In the genomic region with DNA sequence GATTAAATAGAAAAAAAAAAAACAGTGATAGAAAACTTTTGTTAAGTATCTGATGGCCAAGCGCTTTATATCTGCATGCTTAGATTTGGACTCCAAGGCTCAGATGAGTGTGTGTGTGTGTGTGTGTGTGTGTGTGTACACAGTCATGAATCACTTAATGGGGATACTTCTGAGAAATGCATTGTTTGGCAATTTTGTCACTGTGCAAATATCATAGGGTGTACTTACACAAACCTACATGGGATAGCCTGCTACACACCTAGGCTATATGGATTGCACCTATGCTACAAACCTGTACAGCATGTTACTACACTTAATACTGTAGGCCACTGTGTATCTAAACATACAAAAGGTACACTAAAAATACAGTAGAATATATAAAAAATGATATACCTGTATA, we compare ENCODE assay signal across 22 cellular contexts.
DNase-seq lines count a peak whose midpoint lies in the region; ATAC-seq, FAIRE-seq and TF ChIP-seq lines count a peak whose summit lies in the region.
"Had no signal": no experiment of that assay in that cellular context is flagged by ENCODE, and none has a peak within 500 bp of the region (broad histone marks: within the 10 kb centered on the region; RNA-seq: fewer than 3 reads in every experiment).

No MANE protein-coding gene starts in this region.

- CTCF ChIA-PET in HepG2 (lab: Yijun Ruan, JAX; ENCODE audit: low intra/inter-chr PET ratio, low total read pairs), result no interaction called here

- no peaks in the 10 kb centered on the region for H3K9me3 ChIP-seq in HepG2 (ENCODE audit: low read length)
- H3K9me3 ChIP-seq: BLaER1 had no signal

- TF ChIP-seq CTCF in bronchial epithelial cell (IDR thresholded peaks at IDR 0.05; ENCODE audit: insufficient read depth, low read length, severe bottlenecking) (no peak), HepG2 (CRISPR knock-in tag; IDR thresholded peaks at IDR 0.05) (no peak)

- DNase-seq in DMS53 (lab: John Stamatoyannopoulos, UW), result peak; percentile 63
- DNase-seq in DMS53 treated with DMSO at 0.1 percent for 48 hours (lab: John Stamatoyannopoulos, UW; ENCODE audit: unreplicated experiment), result no peak
- peak; percentile 36 for DNase-seq in bronchial epithelial cell (ENCODE audit: low read depth)
- DNase-seq in HepG2 (ENCODE audit: low spot score), result peak; percentile 31
- DNase-seq in amniotic stem cell (lab: John Stamatoyannopoulos, UW), result no peak
- DNase-seq in NCI-H2029 treated with DMSO at 0.1 percent for 48 hours (lab: John Stamatoyannopoulos, UW), result no peak
- DNase-seq: Caco-2; CD4-positive, CD25-positive, alpha-beta regulatory T cell; CD8-positive, alpha-beta T cell; DMS153; DMS79 treated with DMSO at 0.1 percent for 48 hours; GF-D8; GM23248; H7; HCEC 1CT had no signal

- no TSS peak for BruUV-seq in HepG2 (replicated peaks; lab: Mats Ljungman, UMichigan)

- no peak for TF ChIP-seq POLR2A in HepG2 (IDR thresholded peaks at IDR 0.05; ENCODE audit: insufficient read depth in 1 of 2, low read depth in 2 of 2, low read length in 2 of 2)

- H3K9ac ChIP-seq in HepG2 (ENCODE audit: insufficient read depth, low read depth, low read length), result no peak overlapping the region
- H3K9ac ChIP-seq: BLaER1, GM23248 had no signal

- H3K27me3 ChIP-seq in bronchial epithelial cell (ENCODE audit: control insufficient read depth, insufficient read depth, low read length), result no peaks in the 10 kb centered on the region
- H3K27me3 ChIP-seq in HepG2 (ENCODE audit: control insufficient read depth in 1 of 2, insufficient read depth in 2 of 2, low read length in 2 of 2), result no peaks in the 10 kb centered on the region; a peak in 1 of 5 replicates
- H3K27me3 ChIP-seq: BLaER1 had no signal

- TF ChIP-seq EP300 in HepG2 (IDR thresholded peaks at IDR 0.05; ENCODE audit: low read depth in 2 of 2, low read length in 2 of 2) (no peak), HepG2 (CRISPR knock-in tag; IDR thresholded peaks at IDR 0.05; ENCODE audit: borderline replicate concordance) (no peak)

- H4K20me1 ChIP-seq in HepG2 (ENCODE audit: insufficient read depth, low read length), result no peaks in the 10 kb centered on the region
- H4K20me1 ChIP-seq: BLaER1 had no signal

- no peak overlapping the region for H2AFZ ChIP-seq in HepG2 (ENCODE audit: low read length)
- H2AFZ ChIP-seq: GM23248 had no signal

- no peaks in the 10 kb centered on the region for H3K4me1 ChIP-seq in HepG2 (ENCODE audit: insufficient read depth, low read length)
- H3K4me1 ChIP-seq: BLaER1, Caco-2 had no signal

- intact Hi-C loops in HepG2 (cut with micrococcal nuclease; ENCODE audit: unreplicated experiment), result no loop called here

- no peak for FAIRE-seq in bronchial epithelial cell (lab: Jason Lieb, UNC)
- FAIRE-seq in HepG2 (lab: Jason Lieb, UNC), result no peak
- FAIRE-seq: A204.1, GM12891, GM18507, H1 had no signal

- 46% methylated on average over 1 of the region's 1 CpG for WGBS in HepG2 (ENCODE audit: low lambda C conversion rate)

- H3K79me2 ChIP-seq in HepG2 (ENCODE audit: insufficient read depth, low read length), result no peaks in the 10 kb centered on the region

- TF ChIP-seq RAD21 in HepG2 (CRISPR knock-in tag; IDR thresholded peaks at IDR 0.05), result no peak

- H3K4me2 ChIP-seq in HepG2 (ENCODE audit: low read depth, low read length), result no peak overlapping the region
- H3K4me2 ChIP-seq: BLaER1 had no signal

- POLR2A ChIA-PET in HepG2 (lab: Yijun Ruan, JAX), result no interaction called here

- H3K4me3 ChIP-seq in bronchial epithelial cell (ENCODE audit: low read depth, low read length), result no peak overlapping the region
- H3K4me3 ChIP-seq in HepG2 (replicated peaks in 1 of 3; ENCODE audit: insufficient read depth in 1 of 3, low read depth in 2 of 3, low read length in 3 of 3), result no peak overlapping the region
- H3K4me3 ChIP-seq: BLaER1, GM23248 had no signal

- no peak overlapping the region for H3K27ac ChIP-seq in HepG2 (ENCODE audit: extremely low read length, insufficient read depth, low read length)
- H3K27ac ChIP-seq: 22Rv1, BLaER1, C4-2B, GM23248 had no signal

- in situ Hi-C loops in HepG2 (cut with HindIII; ENCODE audit: extremely low pct_ligation_motif_present, low pct_unique_long_range_greater_than_20kb), result no loop called here

- H3K36me3 ChIP-seq in bronchial epithelial cell (ENCODE audit: control insufficient read depth, insufficient read depth, low read length), result no peaks in the 10 kb centered on the region
- H3K36me3 ChIP-seq in HepG2 (replicated peaks in 1 of 2; ENCODE audit: control insufficient read depth in 1 of 2, insufficient read depth in 2 of 2, low read length in 2 of 2), result no peaks in the 10 kb centered on the region
- H3K36me3 ChIP-seq: BLaER1 had no signal

- no peak for ATAC-seq in HepG2
- ATAC-seq: CD8-positive, alpha-beta T cell had no signal

TF ChIP-seq in HepG2, 621 proteins besides CTCF, POLR2A, EP300 and RAD21:
- no peak for TF ChIP-seq SAP130 (CRISPR knock-in tag; IDR thresholded peaks at IDR 0.05; ENCODE audit: low read depth)
- TF ChIP-seq, protein P1, sequence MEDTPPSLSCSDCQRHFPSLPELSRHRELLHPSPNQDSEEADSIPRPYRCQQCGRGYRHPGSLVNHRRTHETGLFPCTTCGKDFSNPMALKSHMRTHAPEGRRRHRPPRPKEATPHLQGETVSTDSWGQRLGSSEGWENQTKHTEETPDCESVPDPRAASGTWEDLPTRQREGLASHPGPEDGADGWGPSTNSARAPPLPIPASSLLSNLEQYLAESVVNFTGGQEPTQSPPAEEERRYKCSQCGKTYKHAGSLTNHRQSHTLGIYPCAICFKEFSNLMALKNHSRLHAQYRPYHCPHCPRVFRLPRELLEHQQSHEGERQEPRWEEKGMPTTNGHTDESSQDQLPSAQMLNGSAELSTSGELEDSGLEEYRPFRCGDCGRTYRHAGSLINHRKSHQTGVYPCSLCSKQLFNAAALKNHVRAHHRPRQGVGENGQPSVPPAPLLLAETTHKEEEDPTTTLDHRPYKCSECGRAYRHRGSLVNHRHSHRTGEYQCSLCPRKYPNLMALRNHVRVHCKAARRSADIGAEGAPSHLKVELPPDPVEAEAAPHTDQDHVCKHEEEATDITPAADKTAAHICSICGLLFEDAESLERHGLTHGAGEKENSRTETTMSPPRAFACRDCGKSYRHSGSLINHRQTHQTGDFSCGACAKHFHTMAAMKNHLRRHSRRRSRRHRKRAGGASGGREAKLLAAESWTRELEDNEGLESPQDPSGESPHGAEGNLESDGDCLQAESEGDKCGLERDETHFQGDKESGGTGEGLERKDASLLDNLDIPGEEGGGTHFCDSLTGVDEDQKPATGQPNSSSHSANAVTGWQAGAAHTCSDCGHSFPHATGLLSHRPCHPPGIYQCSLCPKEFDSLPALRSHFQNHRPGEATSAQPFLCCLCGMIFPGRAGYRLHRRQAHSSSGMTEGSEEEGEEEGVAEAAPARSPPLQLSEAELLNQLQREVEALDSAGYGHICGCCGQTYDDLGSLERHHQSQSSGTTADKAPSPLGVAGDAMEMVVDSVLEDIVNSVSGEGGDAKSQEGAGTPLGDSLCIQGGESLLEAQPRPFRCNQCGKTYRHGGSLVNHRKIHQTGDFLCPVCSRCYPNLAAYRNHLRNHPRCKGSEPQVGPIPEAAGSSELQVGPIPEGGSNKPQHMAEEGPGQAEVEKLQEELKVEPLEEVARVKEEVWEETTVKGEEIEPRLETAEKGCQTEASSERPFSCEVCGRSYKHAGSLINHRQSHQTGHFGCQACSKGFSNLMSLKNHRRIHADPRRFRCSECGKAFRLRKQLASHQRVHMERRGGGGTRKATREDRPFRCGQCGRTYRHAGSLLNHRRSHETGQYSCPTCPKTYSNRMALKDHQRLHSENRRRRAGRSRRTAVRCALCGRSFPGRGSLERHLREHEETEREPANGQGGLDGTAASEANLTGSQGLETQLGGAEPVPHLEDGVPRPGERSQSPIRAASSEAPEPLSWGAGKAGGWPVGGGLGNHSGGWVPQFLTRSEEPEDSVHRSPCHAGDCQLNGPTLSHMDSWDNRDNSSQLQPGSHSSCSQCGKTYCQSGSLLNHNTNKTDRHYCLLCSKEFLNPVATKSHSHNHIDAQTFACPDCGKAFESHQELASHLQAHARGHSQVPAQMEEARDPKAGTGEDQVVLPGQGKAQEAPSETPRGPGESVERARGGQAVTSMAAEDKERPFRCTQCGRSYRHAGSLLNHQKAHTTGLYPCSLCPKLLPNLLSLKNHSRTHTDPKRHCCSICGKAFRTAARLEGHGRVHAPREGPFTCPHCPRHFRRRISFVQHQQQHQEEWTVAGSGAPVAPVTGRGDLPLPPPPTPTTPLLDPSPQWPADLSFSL (CRISPR knock-in tag; IDR thresholded peaks at IDR 0.05), result peak; percentile 23; the same call in 1 of the 2 replicates
TF ChIP-seq in HepG2: peak in this region for 1.

Comparison
In these comparisons a context has a peak if more than half of its experiments do, and no peak if none do; other contexts are left out.
1. DNase-seq: peak in DMS53 (single experiment), bronchial epithelial cell (single experiment) and HepG2 (single experiment); none in DMS53 treated with DMSO at 0.1 percent for 48 hours (single experiment), amniotic stem cell (single experiment) and NCI-H2029 treated with DMSO at 0.1 percent for 48 hours (single experiment).